In genomic region chr1:1962752-1963151, GRCh38 we compare ENCODE assay signal across 9 cellular contexts. TPM values are rescaled to one million over a fixed set of nuclear protein-coding genes. Genes with fewer than 3 reads are reported as not detected.
"Had no signal": no experiment of that assay in that cellular context is flagged by ENCODE, and none has a peak within 500 bp of the region (broad histone marks: within the 10 kb centered on the region; RNA-seq: fewer than 3 reads in every experiment).

No MANE protein-coding gene starts in this region.

- DNase-seq: GDM1, GF-D8 had no signal

- ATAC-seq: GM12878 had no signal

- H3K4me3 ChIP-seq: GM12878 had no signal

- FAIRE-seq: G401.6, GM12878, GM12891, GM12892, GM18507, GM19239 had no signal

RNA-seq across cellular contexts. Expression of gene CFAP74, which starts 40.8 kb away (rescaled TPM):
- total RNA-seq: G401, GM12878 had no signal

RNA-seq across cellular contexts. Expression of gene CALML6, which starts 47.7 kb away (rescaled TPM):
- total RNA-seq: G401 had no signal

RNA-seq across cellular contexts. Expression of gene GABRD, which starts 56.4 kb away (rescaled TPM):
- total RNA-seq: GM12878 had no signal
- polyA plus RNA-seq: GM12878 had no signal
